ENCODE assay signal across 2 cellular contexts in the genomic region with DNA sequence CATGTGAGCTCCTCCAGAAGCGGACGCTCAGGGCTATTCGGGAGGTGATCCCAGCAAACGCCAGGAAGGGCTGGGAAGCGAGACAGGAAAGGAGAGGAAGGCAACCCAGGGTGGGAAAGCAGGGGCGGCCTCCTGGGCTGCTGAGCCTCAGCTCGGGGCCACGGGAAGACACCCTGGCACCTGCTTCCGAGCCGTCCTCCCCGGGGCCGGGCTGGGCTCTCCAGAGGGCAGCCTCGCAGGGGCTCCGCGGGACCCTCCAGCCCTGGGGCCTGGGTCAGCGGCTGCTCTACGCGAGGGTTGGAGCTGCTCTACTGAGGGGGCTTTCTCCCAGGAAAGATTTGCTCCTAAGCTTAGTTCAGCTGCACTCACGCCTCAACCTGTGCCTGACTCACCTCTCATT.
TF ChIP-seq lines count a peak whose summit lies in the region.

No MANE protein-coding gene starts in this region.

TF ChIP-seq in GM23338, 12 proteins besides CTCF, POLR2A, EP300 and RAD21 (continues in another document):
- TF ChIP-seq STAT1 (IDR thresholded peaks at IDR 0.05; ENCODE audit: unreplicated experiment) (no peak), ZNF114 (CRISPR knock-in tag; IDR thresholded peaks at IDR 0.05) (no peak), POLR2AphosphoS5 (IDR thresholded peaks at IDR 0.05; ENCODE audit: low read depth) (no peak), EZH2phosphoT487 (IDR thresholded peaks at IDR 0.05; ENCODE audit: unreplicated experiment) (no peak), NANOG (IDR thresholded peaks at IDR 0.05; ENCODE audit: borderline replicate concordance) (no peak), ZNF331 (CRISPR knock-in tag; IDR thresholded peaks at IDR 0.05; ENCODE audit: low read depth) (no peak), CREB1 (CRISPR knock-in tag; IDR thresholded peaks at IDR 0.05; ENCODE audit: low read depth) (no peak), EZH2 (IDR thresholded peaks at IDR 0.05; ENCODE audit: low read depth, unreplicated experiment) (no peak), JUNB (IDR thresholded peaks at IDR 0.05; ENCODE audit: unreplicated experiment) (no peak)
- TF ChIP-seq, protein P1, sequence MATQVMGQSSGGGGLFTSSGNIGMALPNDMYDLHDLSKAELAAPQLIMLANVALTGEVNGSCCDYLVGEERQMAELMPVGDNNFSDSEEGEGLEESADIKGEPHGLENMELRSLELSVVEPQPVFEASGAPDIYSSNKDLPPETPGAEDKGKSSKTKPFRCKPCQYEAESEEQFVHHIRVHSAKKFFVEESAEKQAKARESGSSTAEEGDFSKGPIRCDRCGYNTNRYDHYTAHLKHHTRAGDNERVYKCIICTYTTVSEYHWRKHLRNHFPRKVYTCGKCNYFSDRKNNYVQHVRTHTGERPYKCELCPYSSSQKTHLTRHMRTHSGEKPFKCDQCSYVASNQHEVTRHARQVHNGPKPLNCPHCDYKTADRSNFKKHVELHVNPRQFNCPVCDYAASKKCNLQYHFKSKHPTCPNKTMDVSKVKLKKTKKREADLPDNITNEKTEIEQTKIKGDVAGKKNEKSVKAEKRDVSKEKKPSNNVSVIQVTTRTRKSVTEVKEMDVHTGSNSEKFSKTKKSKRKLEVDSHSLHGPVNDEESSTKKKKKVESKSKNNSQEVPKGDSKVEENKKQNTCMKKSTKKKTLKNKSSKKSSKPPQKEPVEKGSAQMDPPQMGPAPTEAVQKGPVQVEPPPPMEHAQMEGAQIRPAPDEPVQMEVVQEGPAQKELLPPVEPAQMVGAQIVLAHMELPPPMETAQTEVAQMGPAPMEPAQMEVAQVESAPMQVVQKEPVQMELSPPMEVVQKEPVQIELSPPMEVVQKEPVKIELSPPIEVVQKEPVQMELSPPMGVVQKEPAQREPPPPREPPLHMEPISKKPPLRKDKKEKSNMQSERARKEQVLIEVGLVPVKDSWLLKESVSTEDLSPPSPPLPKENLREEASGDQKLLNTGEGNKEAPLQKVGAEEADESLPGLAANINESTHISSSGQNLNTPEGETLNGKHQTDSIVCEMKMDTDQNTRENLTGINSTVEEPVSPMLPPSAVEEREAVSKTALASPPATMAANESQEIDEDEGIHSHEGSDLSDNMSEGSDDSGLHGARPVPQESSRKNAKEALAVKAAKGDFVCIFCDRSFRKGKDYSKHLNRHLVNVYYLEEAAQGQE (IDR thresholded peaks at IDR 0.05; ENCODE audit: unreplicated experiment), result no peak
- TF ChIP-seq, protein P2, sequence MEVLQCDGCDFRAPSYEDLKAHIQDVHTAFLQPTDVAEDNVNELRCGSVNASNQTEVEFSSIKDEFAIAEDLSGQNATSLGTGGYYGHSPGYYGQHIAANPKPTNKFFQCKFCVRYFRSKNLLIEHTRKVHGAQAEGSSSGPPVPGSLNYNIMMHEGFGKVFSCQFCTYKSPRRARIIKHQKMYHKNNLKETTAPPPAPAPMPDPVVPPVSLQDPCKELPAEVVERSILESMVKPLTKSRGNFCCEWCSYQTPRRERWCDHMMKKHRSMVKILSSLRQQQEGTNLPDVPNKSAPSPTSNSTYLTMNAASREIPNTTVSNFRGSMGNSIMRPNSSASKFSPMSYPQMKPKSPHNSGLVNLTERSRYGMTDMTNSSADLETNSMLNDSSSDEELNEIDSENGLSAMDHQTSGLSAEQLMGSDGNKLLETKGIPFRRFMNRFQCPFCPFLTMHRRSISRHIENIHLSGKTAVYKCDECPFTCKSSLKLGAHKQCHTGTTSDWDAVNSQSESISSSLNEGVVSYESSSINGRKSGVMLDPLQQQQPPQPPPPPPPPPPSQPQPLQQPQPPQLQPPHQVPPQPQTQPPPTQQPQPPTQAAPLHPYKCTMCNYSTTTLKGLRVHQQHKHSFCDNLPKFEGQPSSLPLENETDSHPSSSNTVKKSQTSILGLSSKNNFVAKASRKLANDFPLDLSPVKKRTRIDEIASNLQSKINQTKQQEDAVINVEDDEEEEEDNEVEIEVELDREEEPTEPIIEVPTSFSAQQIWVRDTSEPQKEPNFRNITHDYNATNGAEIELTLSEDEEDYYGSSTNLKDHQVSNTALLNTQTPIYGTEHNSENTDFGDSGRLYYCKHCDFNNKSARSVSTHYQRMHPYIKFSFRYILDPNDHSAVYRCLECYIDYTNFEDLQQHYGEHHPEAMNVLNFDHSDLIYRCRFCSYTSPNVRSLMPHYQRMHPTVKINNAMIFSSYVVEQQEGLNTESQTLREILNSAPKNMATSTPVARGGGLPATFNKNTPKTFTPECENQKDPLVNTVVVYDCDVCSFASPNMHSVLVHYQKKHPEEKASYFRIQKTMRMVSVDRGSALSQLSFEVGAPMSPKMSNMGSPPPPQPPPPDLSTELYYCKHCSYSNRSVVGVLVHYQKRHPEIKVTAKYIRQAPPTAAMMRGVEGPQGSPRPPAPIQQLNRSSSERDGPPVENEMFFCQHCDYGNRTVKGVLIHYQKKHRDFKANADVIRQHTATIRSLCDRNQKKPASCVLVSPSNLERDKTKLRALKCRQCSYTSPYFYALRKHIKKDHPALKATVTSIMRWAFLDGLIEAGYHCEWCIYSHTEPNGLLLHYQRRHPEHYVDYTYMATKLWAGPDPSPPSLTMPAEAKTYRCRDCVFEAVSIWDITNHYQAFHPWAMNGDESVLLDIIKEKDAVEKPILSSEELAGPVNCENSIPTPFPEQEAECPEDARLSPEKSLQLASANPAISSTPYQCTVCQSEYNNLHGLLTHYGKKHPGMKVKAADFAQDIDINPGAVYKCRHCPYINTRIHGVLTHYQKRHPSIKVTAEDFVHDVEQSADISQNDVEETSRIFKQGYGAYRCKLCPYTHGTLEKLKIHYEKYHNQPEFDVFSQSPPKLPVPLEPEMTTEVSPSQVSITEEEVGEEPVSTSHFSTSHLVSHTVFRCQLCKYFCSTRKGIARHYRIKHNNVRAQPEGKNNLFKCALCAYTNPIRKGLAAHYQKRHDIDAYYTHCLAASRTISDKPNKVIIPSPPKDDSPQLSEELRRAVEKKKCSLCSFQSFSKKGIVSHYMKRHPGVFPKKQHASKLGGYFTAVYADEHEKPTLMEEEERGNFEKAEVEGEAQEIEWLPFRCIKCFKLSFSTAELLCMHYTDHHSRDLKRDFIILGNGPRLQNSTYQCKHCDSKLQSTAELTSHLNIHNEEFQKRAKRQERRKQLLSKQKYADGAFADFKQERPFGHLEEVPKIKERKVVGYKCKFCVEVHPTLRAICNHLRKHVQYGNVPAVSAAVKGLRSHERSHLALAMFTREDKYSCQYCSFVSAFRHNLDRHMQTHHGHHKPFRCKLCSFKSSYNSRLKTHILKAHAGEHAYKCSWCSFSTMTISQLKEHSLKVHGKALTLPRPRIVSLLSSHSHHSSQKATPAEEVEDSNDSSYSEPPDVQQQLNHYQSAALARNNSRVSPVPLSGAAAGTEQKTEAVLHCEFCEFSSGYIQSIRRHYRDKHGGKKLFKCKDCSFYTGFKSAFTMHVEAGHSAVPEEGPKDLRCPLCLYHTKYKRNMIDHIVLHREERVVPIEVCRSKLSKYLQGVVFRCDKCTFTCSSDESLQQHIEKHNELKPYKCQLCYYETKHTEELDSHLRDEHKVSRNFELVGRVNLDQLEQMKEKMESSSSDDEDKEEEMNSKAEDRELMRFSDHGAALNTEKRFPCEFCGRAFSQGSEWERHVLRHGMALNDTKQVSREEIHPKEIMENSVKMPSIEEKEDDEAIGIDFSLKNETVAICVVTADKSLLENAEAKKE (CRISPR knock-in tag; IDR thresholded peaks at IDR 0.05), result no peak

TF ChIP-seq in H1, 55 proteins besides CTCF, POLR2A, EP300 and RAD21:
- no peak for TF ChIP-seq SIRT6 (IDR thresholded peaks at IDR 0.05; ENCODE audit: low read length)
